In genomic region chr4:155954118-155954503, GRCh38 we compare ENCODE assay signal across 8 cellular contexts. TPM values are rescaled to one million over a fixed set of nuclear protein-coding genes. Genes with fewer than 3 reads are reported as not detected.
DNase-seq lines count a peak whose midpoint lies in the region; ATAC-seq and TF ChIP-seq lines count a peak whose summit lies in the region.

No MANE protein-coding gene starts in this region.

- intact Hi-C loops in heart right ventricle (cut with DNase I) (loop anchor here in 7 of 10 donors (5.0 to 10.0 kb wide), 4 partner anchors 147 to 552 kb away; no protein-coding TSS in a partner anchor), cardiac septum (cut with DNase I) (loop anchor here (10.0 kb wide), 2 partner anchors 509 to 549 kb away; no protein-coding TSS in a partner anchor), breast epithelium (cut with DNase I; ENCODE audit: low total_unique reads) (loop anchor here (10.0 kb wide), 1 partner anchor 139 kb away; no protein-coding TSS in a partner anchor), uterus (cut with DNase I; ENCODE audit: low total_unique reads) (no loop called here)

- WGBS in heart right ventricle, 2 donors, result 66 to 73% methylated on average over 8 of the region's 8 CpGs
- 96% methylated on average over 4 of the region's 8 CpGs; no CpG with 5 or more reads in 1 of the 2 experiments for WGBS in mesodermal cell (ENCODE audit: insufficient coverage in 2 of 2), 2 experiments

- H3K27ac ChIP-seq in heart right ventricle, result peak overlapping the region; percentile 83 to 100 (median 99)
- H3K27ac ChIP-seq in breast epithelium, result peak overlapping the region; percentile 98 to 99
- no peak overlapping the region for H3K27ac ChIP-seq in mesodermal cell (ENCODE audit: low read depth, low read length, severe bottlenecking)
- H3K27ac ChIP-seq in uterus, result peak overlapping the region; percentile 97 to 99

- H3K36me3 ChIP-seq in heart right ventricle (no peaks in the 10 kb centered on the region), breast epithelium (no peaks in the 10 kb centered on the region), mesodermal cell (ENCODE audit: control insufficient read depth, insufficient read depth, low read length) (no peaks in the 10 kb centered on the region), uterus (no peaks in the 10 kb centered on the region)

- TF ChIP-seq CTCF in heart right ventricle (IDR thresholded peaks at IDR 0.05) (no peak), breast epithelium (IDR thresholded peaks at IDR 0.05) (no peak), uterus (IDR thresholded peaks at IDR 0.05) (no peak)

- no peak for DNase-seq in heart right ventricle
- DNase-seq in cardiac septum (ENCODE audit: low spot score), result no peak
- no peak for DNase-seq in breast epithelium (ENCODE audit: low spot score in 2 of 2)
- DNase-seq in uterus, result peak in 1 of 2 donors; percentile 17
- DNase-seq in NCI-H1930 (lab: John Stamatoyannopoulos, UW), result no peak
- no peak for DNase-seq in NCI-H1092 (lab: John Stamatoyannopoulos, UW)

- H3K27me3 ChIP-seq in heart right ventricle (no peaks in the 10 kb centered on the region), breast epithelium (no peaks in the 10 kb centered on the region), uterus (no peaks in the 10 kb centered on the region)

- H3K9me3 ChIP-seq in heart right ventricle, result no peaks in the 10 kb centered on the region
- H3K9me3 ChIP-seq in breast epithelium, result no peaks in the 10 kb centered on the region
- H3K9me3 ChIP-seq in mesodermal cell (ENCODE audit: control insufficient read depth, low read length), result no peaks in the 10 kb centered on the region
- no peaks in the 10 kb centered on the region for H3K9me3 ChIP-seq in uterus

- H3K4me1 ChIP-seq in heart right ventricle (peaks cover 0 to 21% (median 8%) of the 10 kb centered on the region in 9 donors), breast epithelium (no peaks in the 10 kb centered on the region), mesodermal cell (ENCODE audit: control insufficient read depth, insufficient read depth, low read length, poor library complexity, severe bottlenecking) (no peaks in the 10 kb centered on the region), uterus (no peaks in the 10 kb centered on the region)

- ATAC-seq in heart right ventricle (peak in 1 of 8 donors; percentile 4), HG02588 (IDR thresholded peaks at IDR 0.05; ENCODE audit: unreplicated experiment) (no peak)

- peak overlapping the region; percentile 65 to 91 (median 88) for H3K4me3 ChIP-seq in heart right ventricle
- peak overlapping the region; percentile 76 to 79 (median 76) for H3K4me3 ChIP-seq in breast epithelium
- H3K4me3 ChIP-seq in mesodermal cell (ENCODE audit: extremely low read depth, insufficient read depth, low read length, poor library complexity, severe bottlenecking), result peak overlapping the region; percentile 55
- H3K4me3 ChIP-seq in uterus, result peak overlapping the region; percentile 62 to 77

- TF ChIP-seq POLR2A in breast epithelium (IDR thresholded peaks at IDR 0.05) (no peak), uterus (IDR thresholded peaks at IDR 0.05) (no peak)

RNA-seq across cellular contexts. Expression of gene CTSO, which starts 0.4 kb away (rescaled TPM):
- total RNA-seq in heart right ventricle (10 to 100 TPM in 2 of 10 donors, 1 to 10 TPM in 8; 6.1 to 21.4 (median 9.0) TPM), cardiac septum (9.0 TPM), breast epithelium (10 to 100 TPM; 19.4 to 37.5 (median 20.0) TPM), uterus (10 to 100 TPM; 22.0 to 77.8 (median 28.6) TPM)
- 1 to 10 TPM; 2.6 to 4.1 TPM for polyA plus RNA-seq in heart right ventricle
- 5.3 TPM for polyA plus RNA-seq in mesodermal cell (2013, experiment 1 of 2)
- 5.4 TPM for polyA plus RNA-seq in mesodermal cell (2013, experiment 2 of 2)

RNA-seq across cellular contexts. Expression of gene TDO2, which starts 50.6 kb away (rescaled TPM):
- total RNA-seq in heart right ventricle (under 1 TPM in 1 of 10 donors, not detected in 9; 0.14 TPM), cardiac septum (0.13 TPM), breast epithelium (not detected), uterus (1 to 10 TPM in 1 of 4 donors, not detected in 3; 3.7 TPM)
- polyA plus RNA-seq in heart right ventricle, result under 1 TPM in 1 of 2 donors, not detected in 1; 0.03 TPM
- polyA plus RNA-seq in mesodermal cell (2013, experiment 1 of 2), result 4.5 TPM
- polyA plus RNA-seq in mesodermal cell (2013, experiment 2 of 2), result 4.2 TPM
